ENCODE assay signal across 8 cellular contexts in the genomic region with DNA sequence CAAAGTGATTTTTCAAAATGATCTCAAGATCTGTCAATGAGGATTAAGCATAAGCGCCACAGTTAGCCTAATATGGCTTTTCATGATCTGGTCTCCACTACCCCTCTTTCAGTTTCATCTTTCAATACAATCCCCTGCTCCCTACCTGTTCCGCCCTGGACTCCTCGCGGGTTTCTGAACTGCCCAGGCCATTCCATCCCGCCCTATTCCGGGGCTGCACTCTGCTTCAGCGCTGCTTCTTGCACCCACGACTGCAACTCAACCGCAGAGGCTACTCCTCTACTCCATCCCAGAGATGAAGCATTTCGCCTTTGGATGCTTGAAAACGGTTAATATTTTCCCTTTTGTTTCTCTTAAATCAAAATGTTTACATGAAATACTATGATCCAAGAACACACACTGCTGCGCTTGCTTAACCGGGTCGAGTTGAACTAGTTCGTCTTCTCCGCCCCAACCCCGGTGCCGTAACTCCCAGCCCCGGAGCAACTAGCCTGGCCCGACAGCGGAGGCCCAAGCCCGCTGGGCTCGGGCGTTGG. TPM values are rescaled to one million over a fixed set of nuclear protein-coding genes. Genes with fewer than 3 reads are reported as not detected.
DNase-seq lines count a peak whose midpoint lies in the region; ATAC-seq, FAIRE-seq and TF ChIP-seq lines count a peak whose summit lies in the region.

No MANE protein-coding gene starts in this region.

- H3K9ac ChIP-seq in K562 (ENCODE audit: insufficient read depth in 1 of 2, low read depth in 2 of 2, low read length in 2 of 2) (peak overlapping the region; percentile 78 to 97), subcutaneous abdominal adipose tissue (ENCODE audit: low read length in 5 of 5) (peak overlapping the region; percentile 80 to 91 (median 81))

- TF ChIP-seq CTCF in K562 (IDR thresholded peaks at IDR 0.05 in 2 of 3, conservative IDR thresholded peaks at IDR 0.05 in 1 of 3; ENCODE audit: insufficient read depth in 2 of 3, low read depth in 1 of 3, low read length in 3 of 3): no peak

- no peak for TF ChIP-seq POLR2A in K562 (conservative IDR thresholded peaks at IDR 0.05)

- peak overlapping the region; percentile 78 for H3K4me3 ChIP-seq in K562
- peak overlapping the region; percentile 71 to 86 (median 82) for H3K4me3 ChIP-seq in subcutaneous abdominal adipose tissue (ENCODE audit: low read depth in 1 of 5, low read length in 5 of 5)

- FAIRE-seq in K562 (lab: Jason Lieb, UNC): no peak

- 4% methylated on average over 24 of the region's 24 CpGs for WGBS in K562 (ENCODE audit: insufficient coverage, low coverage, missing lambda C conversion rate)

- intact Hi-C loops in K562 (cut with micrococcal nuclease): no loop called here

- peak overlapping the region; percentile 96 for H3K4me3 Mint-ChIP-seq in activated CD8-positive, alpha-beta memory T cell treated with anti-CD3 and anti-CD28 coated beads, Interleukin-2, amount 10 ng/mL, durations not matched to agents 7 days and 5 days

- DNase-seq in activated CD8-positive, alpha-beta memory T cell treated with anti-CD3 and anti-CD28 coated beads, Interleukin-2, amount 10 ng/mL, durations not matched to agents 7 days and 5 days: peak; percentile 60
- DNase-seq in activated CD8-positive, alpha-beta memory T cell treated with anti-CD3 and anti-CD28 coated beads, Interleukin-2, amount 50 U/mL, for 4 hours: no peak
- DNase-seq in NCI-H345 treated with DMSO at 0.1 percent for 48 hours (lab: John Stamatoyannopoulos, UW; ENCODE audit: unreplicated experiment): peak; percentile 24
- DNase-seq in K562 (ENCODE audit: extremely low read depth in 1 of 4, low spot score in 3 of 4): peak in 2 of 4 experiments; percentile 36 to 51
- peak; percentile 42 for DNase-seq in kidney tubule cell (ENCODE audit: low spot score)
- no peak for DNase-seq in GM19240 (ENCODE audit: insufficient read length, low spot score)

- no peaks in the 10 kb centered on the region for H3K27me3 Mint-ChIP-seq in activated CD8-positive, alpha-beta memory T cell treated with anti-CD3 and anti-CD28 coated beads, Interleukin-2, amount 10 ng/mL, durations not matched to agents 7 days and 5 days

- BruUV-seq in K562 (replicated peaks; lab: Mats Ljungman, UMichigan): TSS peak; percentile 80

- H3K4me1 Mint-ChIP-seq in activated CD8-positive, alpha-beta memory T cell treated with anti-CD3 and anti-CD28 coated beads, Interleukin-2, amount 10 ng/mL, durations not matched to agents 7 days and 5 days: peaks cover 59% of the 10 kb centered on the region

- in situ Hi-C loops in K562 (cut with MboI): loop anchor here (10.0 kb wide), 1 partner anchor 659 kb away; no protein-coding TSS in a partner anchor

- peaks cover 53% of the 10 kb centered on the region for H3K79me2 ChIP-seq in K562 (ENCODE audit: control insufficient read depth, insufficient read depth, low read length)

- H3K27ac Mint-ChIP-seq in activated CD8-positive, alpha-beta memory T cell treated with anti-CD3 and anti-CD28 coated beads, Interleukin-2, amount 10 ng/mL, durations not matched to agents 7 days and 5 days: peak overlapping the region; percentile 91

- no peaks in the 10 kb centered on the region for H3K27me3 ChIP-seq in K562 (ENCODE audit: control insufficient read depth in 2 of 2, insufficient read depth in 2 of 2, low read length in 2 of 2)
- H3K27me3 ChIP-seq in subcutaneous abdominal adipose tissue (ENCODE audit: control insufficient read depth in 5 of 5, insufficient read depth in 4 of 5, low read length in 5 of 5): no peaks in the 10 kb centered on the region

- CTCF ChIA-PET in activated CD8-positive, alpha-beta memory T cell treated with anti-CD3 and anti-CD28 coated beads, Interleukin-2, amount 10 ng/mL, durations not matched to agents 7 days and 5 days (lab: Charles Lee): interaction anchor here (1.1 kb wide), 1 partner anchor 15 kb away, joined by 4 read pairs; no protein-coding TSS in a partner anchor
- CTCF ChIA-PET in K562 (lab: Yijun Ruan, JAX; ENCODE audit: low intra/inter-chr PET ratio): no interaction called here

- TF ChIP-seq RAD21 in K562 (CRISPR knock-in tag; conservative IDR thresholded peaks at IDR 0.05 in 1 of 2, IDR thresholded peaks at IDR 0.05 in 1 of 2): no peak

- H3K9me3 ChIP-seq in K562 (replicated peaks; ENCODE audit: control insufficient read depth, insufficient read depth, low read depth, low read length) (no peaks in the 10 kb centered on the region), subcutaneous abdominal adipose tissue (ENCODE audit: control insufficient read depth in 5 of 5, low read length in 5 of 5) (no peaks in the 10 kb centered on the region)

- H3K27ac ChIP-seq in K562 (ENCODE audit: extremely low read depth, low read depth, low read length) (peak overlapping the region; percentile 81), subcutaneous abdominal adipose tissue (ENCODE audit: low read depth, low read length) (peak overlapping the region; percentile 88)

- H3K36me3 ChIP-seq in K562 (ENCODE audit: control insufficient read depth, insufficient read depth, low read length) (peaks cover 17% of the 10 kb centered on the region; the same call in 1 of the 3 replicates), subcutaneous abdominal adipose tissue (ENCODE audit: control insufficient read depth in 5 of 5, insufficient read depth in 5 of 5, low read length in 5 of 5) (peaks cover 0 to 3% (median 0%) of the 10 kb centered on the region in 5 donors)

- H3K9me3 Mint-ChIP-seq in activated CD8-positive, alpha-beta memory T cell treated with anti-CD3 and anti-CD28 coated beads, Interleukin-2, amount 10 ng/mL, durations not matched to agents 7 days and 5 days (ENCODE audit: low read depth): peaks cover 2% of the 10 kb centered on the region

- H4K20me1 ChIP-seq in K562 (replicated peaks; ENCODE audit: control insufficient read depth, insufficient read depth, low read length): peaks cover 9% of the 10 kb centered on the region; the same call in 1 of the 2 replicates

- H3K36me3 Mint-ChIP-seq in activated CD8-positive, alpha-beta memory T cell treated with anti-CD3 and anti-CD28 coated beads, Interleukin-2, amount 10 ng/mL, durations not matched to agents 7 days and 5 days: peaks cover 43% of the 10 kb centered on the region

- no peaks in the 10 kb centered on the region for H3K9me1 ChIP-seq in K562 (ENCODE audit: control insufficient read depth, insufficient read depth, low read length)

- TF ChIP-seq EP300 in K562 (IDR thresholded peaks at IDR 0.05; ENCODE audit: low read length): no peak

- H2AFZ ChIP-seq in K562 (ENCODE audit: low read depth, low read length): peak overlapping the region; percentile 99

- POLR2A ChIA-PET in K562 (lab: Yijun Ruan, JAX): interaction anchor here (0.6 to 1.6 kb wide), 2 partner anchors 8 to 14 kb away, joined by 3 to 4 read pairs; no protein-coding TSS in a partner anchor

- peak overlapping the region; percentile 79 for H3K4me2 ChIP-seq in K562 (ENCODE audit: insufficient read depth, low read length)

- peak; percentile 16 for ATAC-seq in activated CD8-positive, alpha-beta memory T cell treated with anti-CD3 and anti-CD28 coated beads, Interleukin-2, amount 10 ng/mL, durations not matched to agents 7 days and 5 days
- ATAC-seq in HG02623 (IDR thresholded peaks at IDR 0.05; ENCODE audit: unreplicated experiment) (peak; percentile 19), K562 (peak; percentile 64)

- H3K4me1 ChIP-seq in K562 (replicated peaks in 1 of 2; ENCODE audit: control insufficient read depth in 2 of 2, insufficient read depth in 2 of 2, low read length in 2 of 2) (peaks cover 14 to 22% of the 10 kb centered on the region in 2 experiments; a peak in 4 of 5 replicates), subcutaneous abdominal adipose tissue (ENCODE audit: control insufficient read depth in 5 of 5, insufficient read depth in 5 of 5, low read length in 5 of 5) (peaks cover 5 to 47% (median 31%) of the 10 kb centered on the region in 5 donors)

TF ChIP-seq in K562, 482 proteins besides CTCF, POLR2A, EP300 and RAD21 (continues in another document):
- TF ChIP-seq, protein P1, sequence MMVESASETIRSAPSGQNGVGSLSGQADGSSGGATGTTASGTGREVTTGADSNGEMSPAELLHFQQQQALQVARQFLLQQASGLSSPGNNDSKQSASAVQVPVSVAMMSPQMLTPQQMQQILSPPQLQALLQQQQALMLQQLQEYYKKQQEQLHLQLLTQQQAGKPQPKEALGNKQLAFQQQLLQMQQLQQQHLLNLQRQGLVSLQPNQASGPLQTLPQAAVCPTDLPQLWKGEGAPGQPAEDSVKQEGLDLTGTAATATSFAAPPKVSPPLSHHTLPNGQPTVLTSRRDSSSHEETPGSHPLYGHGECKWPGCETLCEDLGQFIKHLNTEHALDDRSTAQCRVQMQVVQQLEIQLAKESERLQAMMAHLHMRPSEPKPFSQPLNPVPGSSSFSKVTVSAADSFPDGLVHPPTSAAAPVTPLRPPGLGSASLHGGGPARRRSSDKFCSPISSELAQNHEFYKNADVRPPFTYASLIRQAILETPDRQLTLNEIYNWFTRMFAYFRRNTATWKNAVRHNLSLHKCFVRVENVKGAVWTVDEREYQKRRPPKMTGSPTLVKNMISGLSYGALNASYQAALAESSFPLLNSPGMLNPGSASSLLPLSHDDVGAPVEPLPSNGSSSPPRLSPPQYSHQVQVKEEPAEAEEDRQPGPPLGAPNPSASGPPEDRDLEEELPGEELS (CRISPR knock-in tag; IDR thresholded peaks at IDR 0.05; ENCODE audit: borderline replicate concordance): 0 out of 2 replicates have a peak, but pooled peaks have one; percentile 6
- no peak; a peak in 1 of 4 replicates for TF ChIP-seq SRF (CRISPR knock-in tag; IDR thresholded peaks at IDR 0.05)

RNA-seq across cellular contexts. Expression of a gene that starts 0.7 kb away (rescaled TPM):
- total RNA-seq in activated CD8-positive, alpha-beta memory T cell treated with anti-CD3 and anti-CD28 coated beads, Interleukin-2, amount 10 ng/mL, durations not matched to agents 7 days and 5 days: 100 to 1,000 TPM in 1 of 2 experiments, 10 to 100 TPM in 1; 87.8 to 123 TPM
- total RNA-seq in K562 (2011; cell fraction: chromatin; rRNA removed; ENCODE audit: low replicate concordance): 32.6 and 75.0 TPM in 2 replicates
- total RNA-seq in K562 (2011; cell fraction: nucleolus; rRNA removed): 26.8 and 28.3 TPM in 2 replicates
- total RNA-seq in K562 (2011; cell fraction: nucleoplasm; rRNA removed): 49.0 and 63.9 TPM in 2 replicates
- 28.6 and 31.4 TPM in 2 replicates for total RNA-seq in K562 (2014; rRNA removed)
- total RNA-seq in K562 (2014; rRNA removed; fragmentation: Illumina TruSeq; extraction: Trizol): 21.5 and 24.6 TPM in 2 replicates
- total RNA-seq in K562 (2015; rRNA removed; fragmentation: Illumina TruSeq; extraction: Trizol): 20.1 and 20.5 TPM in 2 replicates
- 33.6 and 34.7 TPM in 2 replicates for total RNA-seq in K562 (2021)
- polyA plus RNA-seq in K562 (2011; rRNA removed): 17.8 and 20.4 TPM in 2 replicates
- 9.9 and 12.8 TPM in 2 replicates for polyA plus RNA-seq in K562 (2011; cell fraction: cytosol; rRNA removed)
- 19.0 and 19.8 TPM in 2 replicates for polyA plus RNA-seq in K562 (2011; cell fraction: nucleus; rRNA removed)
- 10.0 and 11.5 TPM in 2 replicates for polyA plus RNA-seq in K562 (2012)
- 12.3 and 13.3 TPM in 2 replicates for polyA plus RNA-seq in K562 (2014; fragmentation: Illumina TruSeq; extraction: Trizol)
- 1 to 10 TPM; 3.3 to 3.5 TPM for polyA plus RNA-seq in K562 (2014; fragmentation: Nextera tagmentation; extraction: Ambion mirVana)
- polyA plus RNA-seq in K562 (2014; rRNA removed): 12.4 and 16.2 TPM in 2 replicates
- 32.2 and 36.9 TPM in 2 replicates for polyA minus RNA-seq in K562 (2011; rRNA and poly(A)+ RNA removed)
- 19.6 and 21.0 TPM in 2 replicates for polyA minus RNA-seq in K562 (2011; cell fraction: cytosol; rRNA and poly(A)+ RNA removed)
- polyA minus RNA-seq in K562 (2011; cell fraction: nucleus; rRNA and poly(A)+ RNA removed): 37.8 and 47.7 TPM in 2 replicates

Comparison
In these comparisons a context has a peak if more than half of its experiments do, and no peak if none do; other contexts are left out.
1. DNase-seq: peak in activated CD8-positive, alpha-beta memory T cell treated with anti-CD3 and anti-CD28 coated beads, Interleukin-2, amount 10 ng/mL, durations not matched to agents 7 days and 5 days (single experiment), NCI-H345 treated with DMSO at 0.1 percent for 48 hours (single experiment) and kidney tubule cell (single experiment); none in activated CD8-positive, alpha-beta memory T cell treated with anti-CD3 and anti-CD28 coated beads, Interleukin-2, amount 50 U/mL, for 4 hours (single experiment) and GM19240 (single experiment).
2. Peak in every context shown above with its lines, with median percentiles within 50 percentile points of each other: ATAC-seq.